Comparison of ENCODE assay signal across 2 cellular contexts in genomic region chr1:93014156-93014555, GRCh38.
TF ChIP-seq lines count a peak whose summit lies in the region.

No MANE protein-coding gene starts in this region.

TF ChIP-seq in IMR-90, 13 proteins besides CTCF, POLR2A, EP300 and RAD21:
- TF ChIP-seq CEBPB (IDR thresholded peaks at IDR 0.05; ENCODE audit: low read depth, low read length): no peak
- TF ChIP-seq FOS (IDR thresholded peaks at IDR 0.05; ENCODE audit: low read depth, low read length): no peak
- TF ChIP-seq NFE2L2 (IDR thresholded peaks at IDR 0.05; ENCODE audit: low read depth, low read length): no peak
- no peak for TF ChIP-seq CHD1 (IDR thresholded peaks at IDR 0.05; ENCODE audit: low read depth, low read length)
- TF ChIP-seq RFX5 (IDR thresholded peaks at IDR 0.05; ENCODE audit: low read depth, low read length): no peak
- TF ChIP-seq MXI1 (IDR thresholded peaks at IDR 0.05; ENCODE audit: borderline replicate concordance, low read depth, low read length): no peak
- TF ChIP-seq SMC3 (IDR thresholded peaks at IDR 0.05; ENCODE audit: low read depth, low read length): no peak
- TF ChIP-seq MAFK (IDR thresholded peaks at IDR 0.05; ENCODE audit: low read depth, low read length): no peak
- TF ChIP-seq BHLHE40 (IDR thresholded peaks at IDR 0.05; ENCODE audit: low read depth, low read length): no peak
- no peak for TF ChIP-seq RCOR1 (IDR thresholded peaks at IDR 0.05; ENCODE audit: insufficient replicate concordance, low read length)
- TF ChIP-seq, protein P1, sequence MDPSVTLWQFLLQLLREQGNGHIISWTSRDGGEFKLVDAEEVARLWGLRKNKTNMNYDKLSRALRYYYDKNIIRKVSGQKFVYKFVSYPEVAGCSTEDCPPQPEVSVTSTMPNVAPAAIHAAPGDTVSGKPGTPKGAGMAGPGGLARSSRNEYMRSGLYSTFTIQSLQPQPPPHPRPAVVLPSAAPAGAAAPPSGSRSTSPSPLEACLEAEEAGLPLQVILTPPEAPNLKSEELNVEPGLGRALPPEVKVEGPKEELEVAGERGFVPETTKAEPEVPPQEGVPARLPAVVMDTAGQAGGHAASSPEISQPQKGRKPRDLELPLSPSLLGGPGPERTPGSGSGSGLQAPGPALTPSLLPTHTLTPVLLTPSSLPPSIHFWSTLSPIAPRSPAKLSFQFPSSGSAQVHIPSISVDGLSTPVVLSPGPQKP (IDR thresholded peaks at IDR 0.05; ENCODE audit: borderline replicate concordance, low read depth, low read length): no peak
- no peak for TF ChIP-seq MAZ (IDR thresholded peaks at IDR 0.05; ENCODE audit: borderline replicate concordance, low read depth, low read length)
- no peak for TF ChIP-seq USF2 (IDR thresholded peaks at IDR 0.05; ENCODE audit: low read depth, low read length)

TF ChIP-seq in GM12878, 131 proteins besides CTCF, POLR2A, EP300 and RAD21:
- no peak for TF ChIP-seq ZNF384 (IDR thresholded peaks at IDR 0.05; ENCODE audit: borderline replicate concordance, low read depth, low read length)
- 0 out of 4 replicates have a peak, but pooled peaks of 1 of the 2 experiments have one; percentile 12 for TF ChIP-seq SRF (IDR thresholded peaks at IDR 0.05; ENCODE audit: low read depth in 2 of 2, low read length in 2 of 2)
